Comparison of ENCODE assay signal across 13 cellular contexts in genomic region chr2:133262888-133263287, GRCh38.
A peak's percentile ranks its signal among the peaks of the same experiment; 100 is the strongest.
DNase-seq lines count a peak whose midpoint lies in the region; ATAC-seq and TF ChIP-seq lines count a peak whose summit lies in the region.
"Had no signal": no experiment of that assay in that cellular context is flagged by ENCODE, and none has a peak within 500 bp of the region (broad histone marks: within the 10 kb centered on the region; RNA-seq: fewer than 3 reads in every experiment).

No MANE protein-coding gene starts in this region.

- H3K27ac ChIP-seq in IMR-90 (ENCODE audit: insufficient read depth, low read length) (peak overlapping the region; percentile 65; the same call in 1 of the 2 replicates), brain microvascular endothelial cell (no peak overlapping the region), neural progenitor cell (no peak overlapping the region), substantia nigra (ENCODE audit: low read depth, low read length, poor library complexity, severe bottlenecking) (no peak overlapping the region)
- H3K27ac ChIP-seq: BLaER1, thoracic aorta had no signal

- H3K4me1 Mint-ChIP-seq in neural progenitor cell: peaks cover 37% of the 10 kb centered on the region
- peaks cover 28% of the 10 kb centered on the region for H3K4me1 Mint-ChIP-seq in nephron progenitor cell
- H3K4me1 Mint-ChIP-seq: activated naive CD8-positive, alpha-beta T cell treated with anti-CD3 and anti-CD28 coated beads, Interleukin-2, amount 10 ng/mL, durations not matched to agents 7 days and 5 days had no signal

- H3K4me3 ChIP-seq in IMR-90 (ENCODE audit: insufficient read depth, low read depth, low read length): no peak overlapping the region
- no peak overlapping the region for H3K4me3 ChIP-seq in brain microvascular endothelial cell (ENCODE audit: low read depth, low read length)
- no peak overlapping the region for H3K4me3 ChIP-seq in neural progenitor cell
- H3K4me3 ChIP-seq: BLaER1, thoracic aorta had no signal

- no peak overlapping the region for H3K27ac Mint-ChIP-seq in neural progenitor cell
- no peak overlapping the region for H3K27ac Mint-ChIP-seq in nephron progenitor cell
- H3K27ac Mint-ChIP-seq: activated naive CD8-positive, alpha-beta T cell treated with anti-CD3 and anti-CD28 coated beads, Interleukin-2, amount 10 ng/mL, durations not matched to agents 7 days and 5 days had no signal

- H3K9me3 Mint-ChIP-seq in neural progenitor cell: no peaks in the 10 kb centered on the region
- peaks cover 3% of the 10 kb centered on the region for H3K9me3 Mint-ChIP-seq in nephron progenitor cell
- H3K9me3 Mint-ChIP-seq: activated naive CD8-positive, alpha-beta T cell treated with anti-CD3 and anti-CD28 coated beads, Interleukin-2, amount 10 ng/mL, durations not matched to agents 7 days and 5 days had no signal

- CTCF ChIA-PET in IMR-90 (lab: Yijun Ruan, JAX): interaction anchor here (0.8 to 1.8 kb wide), 3 partner anchors 261 to 299 kb away, joined by 3 to 9 read pairs (median 4); no protein-coding TSS in a partner anchor

- no peak overlapping the region for H2AK9ac ChIP-seq in IMR-90 (replicated peaks; ENCODE audit: low read depth, low read length, poor library complexity)

- H2BK15ac ChIP-seq in IMR-90 (ENCODE audit: low read depth, low read length): peak overlapping the region; percentile 69; the same call in 2 of the 3 replicates

- H3K9ac ChIP-seq in IMR-90 (ENCODE audit: low read depth, low read length) (peak overlapping the region; percentile 42), neural progenitor cell (no peak overlapping the region)
- H3K9ac ChIP-seq: BLaER1 had no signal

- peak overlapping the region; percentile 14; the same call in 1 of the 2 replicates for H3K4me2 ChIP-seq in IMR-90 (ENCODE audit: low read depth, low read length)
- H3K4me2 ChIP-seq in neural progenitor cell: no peak overlapping the region
- H3K4me2 ChIP-seq: BLaER1 had no signal

- DNase-seq in NCI-H748 (lab: John Stamatoyannopoulos, UW; ENCODE audit: unreplicated experiment): peak; percentile 1
- DNase-seq in NCI-H748 treated with DMSO at 0.1 percent for 48 hours (lab: John Stamatoyannopoulos, UW): no peak
- DNase-seq in IMR-90: no peak
- DNase-seq in brain microvascular endothelial cell: no peak
- DNase-seq in neural progenitor cell (ENCODE audit: low spot score): peak; percentile 11
- no peak for DNase-seq in NCI-H2107 treated with DMSO at 0.1 percent for 48 hours (lab: John Stamatoyannopoulos, UW; ENCODE audit: unreplicated experiment)
- no peak for DNase-seq in nephron progenitor cell
- no peak for DNase-seq in substantia nigra (lab: John Stamatoyannopoulos, UW)
- DNase-seq: activated naive CD8-positive, alpha-beta T cell treated with anti-CD3 and anti-CD28 coated beads, Interleukin-2, amount 10 ng/mL, durations not matched to agents 7 days and 5 days; NK-92 treated with Interleukin-12 subunit alpha and Interleukin-12 subunit beta, amount 100 ng/mL, for 24 hours; right cardiac atrium had no signal

- H4K20me1 ChIP-seq in IMR-90 (ENCODE audit: insufficient read depth, low read length): no peaks in the 10 kb centered on the region
- H4K20me1 ChIP-seq in neural progenitor cell (ENCODE audit: low read depth): no peaks in the 10 kb centered on the region

- peaks cover 25 to 63% of the 10 kb centered on the region in 2 experiments for H3K79me1 ChIP-seq in IMR-90 (ENCODE audit: low read depth in 1 of 2, low read length in 2 of 2)

- H2BK5ac ChIP-seq in IMR-90 (ENCODE audit: low read depth, low read length, poor library complexity, severe bottlenecking): no peak overlapping the region

- intact Hi-C loops in IMR-90 (cut with micrococcal nuclease): loop anchor here (1.0 to 10.0 kb wide), 4 partner anchors 91 to 518 kb away; no protein-coding TSS in a partner anchor

- in situ Hi-C loops in IMR-90 (cut with MboI; ENCODE audit: low sequenced_read_pairs): no loop called here
- in situ Hi-C loops in brain microvascular endothelial cell (cut with HindIII; ENCODE audit: low pct_ligation_motif_present, low sequenced_read_pairs): no loop called here

- H3K27me3 ChIP-seq in IMR-90 (ENCODE audit: control insufficient read depth, insufficient read depth, low read length) (no peaks in the 10 kb centered on the region), brain microvascular endothelial cell (replicated peaks) (no peaks in the 10 kb centered on the region), neural progenitor cell (peaks cover 34% of the 10 kb centered on the region)

- no peak overlapping the region for H2AFZ ChIP-seq in IMR-90 (replicated peaks; ENCODE audit: low read length, poor library complexity)
- H2AFZ ChIP-seq in neural progenitor cell (replicated peaks): no peak overlapping the region

- ATAC-seq in IMR-90 (ENCODE audit: low read depth): no peak
- ATAC-seq: right cardiac atrium had no signal

- TF ChIP-seq POLR2A in IMR-90 (IDR thresholded peaks at IDR 0.05; ENCODE audit: low read depth, low read length): no peak

- peak overlapping the region; percentile 75; the same call in 1 of the 2 replicates for H2AK5ac ChIP-seq in IMR-90 (ENCODE audit: low read depth, low read length)

- H3K56ac ChIP-seq in IMR-90 (ENCODE audit: extremely low read depth, insufficient read depth, low read length): peak overlapping the region; percentile 43; the same call in 1 of the 2 replicates

- WGBS in IMR-90 (ENCODE audit: extremely low coverage in 2 of 2, insufficient read length in 1 of 2), 2 experiments: no CpG with 5 or more reads among the region's 2 CpGs

- dilution Hi-C loops in IMR-90 (cut with HindIII; ENCODE audit: low sequenced_read_pairs, unreplicated experiment): no loop called here

- peaks cover 6% of the 10 kb centered on the region; the same call in 1 of the 2 replicates for H3K9me1 ChIP-seq in IMR-90 (ENCODE audit: insufficient read depth, low read length)

- BruUV-seq in IMR-90 (replicated peaks; lab: Mats Ljungman, UMichigan): no TSS peak

- 0 out of 2 replicates have a peak overlapping the region, but pooled peaks have one; percentile 31 for H3K23ac ChIP-seq in IMR-90 (ENCODE audit: low read depth, low read length)

- TF ChIP-seq CTCF in IMR-90 (conservative IDR thresholded peaks at IDR 0.05; ENCODE audit: low read depth, low read length): peak; percentile 50
- TF ChIP-seq CTCF in brain microvascular endothelial cell (IDR thresholded peaks at IDR 0.05; ENCODE audit: low read depth, low read length, missing control alignments): peak; percentile 64
- TF ChIP-seq CTCF in neural progenitor cell (IDR thresholded peaks at IDR 0.05): peak; percentile 55
- TF ChIP-seq CTCF in nephron progenitor cell (IDR thresholded peaks at IDR 0.05): no peak

- H3K79me2 ChIP-seq in neural progenitor cell (ENCODE audit: low read depth): no peaks in the 10 kb centered on the region

- H4K91ac ChIP-seq in IMR-90 (ENCODE audit: insufficient read depth, low read depth, low read length): peak overlapping the region; percentile 87

- H3K36me3 ChIP-seq in IMR-90 (ENCODE audit: control insufficient read depth, insufficient read depth, low read length): no peaks in the 10 kb centered on the region
- no peaks in the 10 kb centered on the region for H3K36me3 ChIP-seq in brain microvascular endothelial cell (replicated peaks)
- H3K36me3 ChIP-seq in neural progenitor cell: no peaks in the 10 kb centered on the region
- H3K36me3 ChIP-seq: BLaER1, thoracic aorta had no signal

- peak overlapping the region; percentile 88; the same call in 1 of the 2 replicates for H3K4ac ChIP-seq in IMR-90 (ENCODE audit: low read depth, low read length)

- TF ChIP-seq RAD21 in IMR-90 (IDR thresholded peaks at IDR 0.05; ENCODE audit: low read length): peak; percentile 64

- POLR2A ChIA-PET in IMR-90 (lab: Charles Lee; ENCODE audit: unreplicated experiment): interaction anchor here (0.7 to 0.9 kb wide), 4 partner anchors 22 to 603 kb away, joined by 3 to 12 read pairs (median 3); no protein-coding TSS in a partner anchor

- peak overlapping the region; percentile 93 for H2BK120ac ChIP-seq in IMR-90 (ENCODE audit: low read depth, low read length)

- no peaks in the 10 kb centered on the region for H3K9me3 ChIP-seq in IMR-90 (ENCODE audit: control insufficient read depth, insufficient read depth, low read length)
- no peaks in the 10 kb centered on the region for H3K9me3 ChIP-seq in neural progenitor cell (ENCODE audit: low read depth)
- H3K9me3 ChIP-seq: BLaER1, thoracic aorta had no signal

- H3K18ac ChIP-seq in IMR-90 (ENCODE audit: low read depth, low read length): peak overlapping the region; percentile 68

- peak overlapping the region; percentile 73 for H2BK20ac ChIP-seq in IMR-90 (ENCODE audit: low read depth, low read length)

- H3K14ac ChIP-seq in IMR-90 (replicated peaks; ENCODE audit: low read depth, low read length): peak overlapping the region; percentile 86; the same call in 1 of the 2 replicates

- no peak overlapping the region for H3K4me3 Mint-ChIP-seq in neural progenitor cell
- no peak overlapping the region for H3K4me3 Mint-ChIP-seq in nephron progenitor cell
- H3K4me3 Mint-ChIP-seq: activated naive CD8-positive, alpha-beta T cell treated with anti-CD3 and anti-CD28 coated beads, Interleukin-2, amount 10 ng/mL, durations not matched to agents 7 days and 5 days had no signal

- H3K36me3 Mint-ChIP-seq in neural progenitor cell (peaks cover 2% of the 10 kb centered on the region), nephron progenitor cell (ENCODE audit: low read depth) (no peaks in the 10 kb centered on the region)
- H3K36me3 Mint-ChIP-seq: activated naive CD8-positive, alpha-beta T cell treated with anti-CD3 and anti-CD28 coated beads, Interleukin-2, amount 10 ng/mL, durations not matched to agents 7 days and 5 days had no signal

- H3F3A ChIP-seq in neural progenitor cell (ENCODE audit: low read depth): no peaks in the 10 kb centered on the region

- H3K4me1 ChIP-seq in IMR-90 (ENCODE audit: control insufficient read depth, insufficient read depth, low read length) (peaks cover 25% of the 10 kb centered on the region), neural progenitor cell (peaks cover 11% of the 10 kb centered on the region)
- H3K4me1 ChIP-seq: BLaER1 had no signal

- peak overlapping the region; percentile 68 to 77; a peak in 3 of 4 replicates for H4K8ac ChIP-seq in IMR-90 (ENCODE audit: low read depth in 2 of 2, low read length in 2 of 2)

- H3K27me3 Mint-ChIP-seq in neural progenitor cell (ENCODE audit: insufficient read depth, low read depth) (peaks cover 2% of the 10 kb centered on the region), nephron progenitor cell (ENCODE audit: low read depth, poor library complexity) (peaks cover 4% of the 10 kb centered on the region)

- peak overlapping the region; percentile 50 for H4K5ac ChIP-seq in IMR-90 (ENCODE audit: low read depth, low read length)

TF ChIP-seq in IMR-90, 13 proteins besides CTCF, POLR2A, EP300 and RAD21:
- peak; percentile 59 for TF ChIP-seq SMC3 (IDR thresholded peaks at IDR 0.05; ENCODE audit: low read depth, low read length)
- no peak for TF ChIP-seq RCOR1 (IDR thresholded peaks at IDR 0.05; ENCODE audit: insufficient replicate concordance, low read length)

Comparison
In these comparisons a context has a peak if more than half of its experiments do, and no peak if none do; other contexts are left out.
1. DNase-seq: peak in NCI-H748 (single experiment) and neural progenitor cell (single experiment); none in NCI-H748 treated with DMSO at 0.1 percent for 48 hours (single experiment), IMR-90 (single experiment), brain microvascular endothelial cell (single experiment), NCI-H2107 treated with DMSO at 0.1 percent for 48 hours (single experiment), nephron progenitor cell (single experiment) and substantia nigra (0 of 49).